In genomic region chr7:1763033-1763432, GRCh38 we compare ENCODE assay signal across 22 cellular contexts.
DNase-seq lines count a peak whose midpoint lies in the region; ATAC-seq and TF ChIP-seq lines count a peak whose summit lies in the region.
"Had no signal": no experiment of that assay in that cellular context is flagged by ENCODE, and none has a peak within 500 bp of the region (broad histone marks: within the 10 kb centered on the region; RNA-seq: fewer than 3 reads in every experiment).

No MANE protein-coding gene starts in this region.

- CTCF ChIA-PET in naive thymus-derived CD4-positive, alpha-beta T cell (lab: Charles Lee) = no interaction called here

- no peaks in the 10 kb centered on the region for H3K4me1 ChIP-seq in naive thymus-derived CD4-positive, alpha-beta T cell (ENCODE audit: control insufficient read depth in 2 of 2, insufficient read depth in 2 of 2, low read length in 2 of 2)
- no peaks in the 10 kb centered on the region for H3K4me1 ChIP-seq in tibial artery
- H3K4me1 ChIP-seq: BE2C; BLaER1 treated with 17β-estradiol and CSF1 and Interleukin-3, amounts not matched to agents 10 nM and 100 nM had no signal

- POLR2A ChIA-PET in naive thymus-derived CD4-positive, alpha-beta T cell (lab: Charles Lee) = no interaction called here

- H3K4me1 Mint-ChIP-seq in naive thymus-derived CD4-positive, alpha-beta T cell = peaks cover 0 to 1% (median 0%) of the 10 kb centered on the region in 7 donors
- H3K4me1 Mint-ChIP-seq: CD14-positive monocyte; CD8-positive, alpha-beta memory T cell; GM23338 had no signal

- intact Hi-C loops in posterior vena cava (cut with DNase I) (no loop called here), tibial artery (cut with DNase I; ENCODE audit: low total_unique reads) (no loop called here)
- intact Hi-C loops in naive thymus-derived CD4-positive, alpha-beta T cell (cut with micrococcal nuclease) = no loop called here

- no peak overlapping the region for H3K27ac Mint-ChIP-seq in naive thymus-derived CD4-positive, alpha-beta T cell
- H3K27ac Mint-ChIP-seq: CD14-positive monocyte; CD4-positive, alpha-beta T cell; CD8-positive, alpha-beta memory T cell; GM23338 had no signal

- H3K4me3 Mint-ChIP-seq in naive thymus-derived CD4-positive, alpha-beta T cell = no peak overlapping the region
- H3K4me3 Mint-ChIP-seq: CD14-positive monocyte; CD4-positive, alpha-beta T cell; GM23338; H9 had no signal

- H3K36me3 Mint-ChIP-seq in naive thymus-derived CD4-positive, alpha-beta T cell = peaks cover 0 to 6% (median 0%) of the 10 kb centered on the region in 5 donors
- H3K36me3 Mint-ChIP-seq: CD14-positive monocyte; CD8-positive, alpha-beta memory T cell had no signal

- H3K27ac ChIP-seq in coronary artery = no peak overlapping the region
- H3K27ac ChIP-seq in naive thymus-derived CD4-positive, alpha-beta T cell (ENCODE audit: low read depth, low read length) = no peak overlapping the region
- H3K27ac ChIP-seq in tibial artery = no peak overlapping the region
- H3K27ac ChIP-seq: 22Rv1; BLaER1 treated with 17β-estradiol and CSF1 and Interleukin-3, amounts not matched to agents 10 nM and 100 nM had no signal

- H3K4me3 ChIP-seq in coronary artery (no peak overlapping the region), tibial artery (no peak overlapping the region)
- H3K4me3 ChIP-seq in naive thymus-derived CD4-positive, alpha-beta T cell (ENCODE audit: low read length) = no peak overlapping the region
- H3K4me3 ChIP-seq: BLaER1 treated with 17β-estradiol and CSF1 and Interleukin-3, amounts not matched to agents 10 nM and 100 nM; GM12878; GM23338 had no signal

- H3K9me3 Mint-ChIP-seq in naive thymus-derived CD4-positive, alpha-beta T cell = peaks cover 0 to 26% (median 12%) of the 10 kb centered on the region in 11 donors
- H3K9me3 Mint-ChIP-seq: CD4-positive, alpha-beta T cell had no signal

- peaks cover 0 to 21% (median 0%) of the 10 kb centered on the region in 3 experiments for H3K9me3 ChIP-seq in naive thymus-derived CD4-positive, alpha-beta T cell (ENCODE audit: control insufficient read depth in 2 of 3, low read length in 3 of 3)
- H3K9me3 ChIP-seq in tibial artery = peaks cover 0 to 18% (median 10%) of the 10 kb centered on the region in 3 donors

- TF ChIP-seq CTCF in coronary artery (IDR thresholded peaks at IDR 0.05) (no peak), tibial artery (IDR thresholded peaks at IDR 0.05) (no peak)

- peaks cover 0 to 10% (median 0%) of the 10 kb centered on the region in 5 donors for H3K27me3 Mint-ChIP-seq in naive thymus-derived CD4-positive, alpha-beta T cell
- H3K27me3 Mint-ChIP-seq: CD4-positive, alpha-beta T cell had no signal

- ATAC-seq in naive thymus-derived CD4-positive, alpha-beta T cell = no peak
- no peak for ATAC-seq in GM19452 (IDR thresholded peaks at IDR 0.05; ENCODE audit: unreplicated experiment)
- ATAC-seq: GM12878, GM23338, HCT116 had no signal

- H3K36me3 ChIP-seq in naive thymus-derived CD4-positive, alpha-beta T cell (ENCODE audit: control insufficient read depth in 2 of 3, insufficient read depth in 3 of 3, low read length in 3 of 3) = no peaks in the 10 kb centered on the region
- H3K36me3 ChIP-seq in tibial artery = no peaks in the 10 kb centered on the region
- H3K36me3 ChIP-seq: BE2C; BLaER1 treated with 17β-estradiol and CSF1 and Interleukin-3, amounts not matched to agents 10 nM and 100 nM had no signal

- DNase-seq in activated effector memory CD4-positive, alpha-beta T cell treated with anti-CD3 and anti-CD28 coated beads, Interleukin-2, amount 50 U/mL, for 16 hours = peak; percentile 36
- no peak for DNase-seq in activated effector memory CD4-positive, alpha-beta T cell treated with Interleukin-2 at 50 U/mL for 16 hours
- peak; percentile 1 for DNase-seq in coronary artery (ENCODE audit: low spot score)
- DNase-seq in posterior vena cava (ENCODE audit: low spot score) = peak; percentile 49
- DNase-seq in naive thymus-derived CD4-positive, alpha-beta T cell = no peak
- DNase-seq in tibial artery = no peak
- DNase-seq in activated CD8-positive, alpha-beta memory T cell treated with anti-CD3 and anti-CD28 coated beads, Interleukin-2, amount 50 U/mL, for 48 hours = no peak
- DNase-seq: BE2C; CD4-positive, alpha-beta T cell; CD8-positive, alpha-beta memory T cell; DMS 273 treated with DMSO at 0.1 percent for 48 hours; DMS79; EL; GDM1; H9 had no signal

- no peaks in the 10 kb centered on the region for H3K27me3 ChIP-seq in naive thymus-derived CD4-positive, alpha-beta T cell (ENCODE audit: control insufficient read depth in 2 of 2, insufficient read depth in 2 of 2, low read length in 2 of 2)
- peaks cover 0 to 30% of the 10 kb centered on the region in 2 donors for H3K27me3 ChIP-seq in tibial artery
- H3K27me3 ChIP-seq: BE2C; BLaER1 treated with 17β-estradiol and CSF1 and Interleukin-3, amounts not matched to agents 10 nM and 100 nM had no signal

Comparison
In these comparisons a context has a peak if more than half of its experiments do, and no peak if none do; other contexts are left out.
1. DNase-seq: peak in activated effector memory CD4-positive, alpha-beta T cell treated with anti-CD3 and anti-CD28 coated beads, Interleukin-2, amount 50 U/mL, for 16 hours (single experiment), coronary artery (single experiment) and posterior vena cava (single experiment); none in activated effector memory CD4-positive, alpha-beta T cell treated with Interleukin-2 at 50 U/mL for 16 hours (single experiment), naive thymus-derived CD4-positive, alpha-beta T cell (0 of 9), tibial artery (0 of 2) and activated CD8-positive, alpha-beta memory T cell treated with anti-CD3 and anti-CD28 coated beads, Interleukin-2, amount 50 U/mL, for 48 hours (single experiment).